Comparison of ENCODE assay signal across 14 cellular contexts in the genomic region with DNA sequence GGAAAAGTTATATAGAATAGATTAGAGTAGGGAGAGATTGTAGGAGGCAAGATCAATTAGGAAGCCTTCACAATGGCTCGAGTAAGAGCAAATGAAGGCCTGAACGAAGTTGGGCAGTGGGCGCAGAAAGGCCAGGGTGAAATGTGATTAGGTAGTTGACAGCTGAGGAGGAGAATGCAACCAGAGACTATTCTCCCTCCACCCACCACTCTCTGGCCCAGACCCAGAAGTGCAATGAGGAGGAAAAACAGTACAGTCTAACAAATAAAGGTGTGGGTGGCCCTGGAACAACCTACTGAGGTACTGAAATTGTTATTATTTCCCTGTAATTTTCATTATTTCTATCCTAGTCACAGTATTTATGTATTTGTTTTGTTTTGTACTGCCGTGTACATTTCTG.
"Had no signal": no experiment of that assay in that cellular context is flagged by ENCODE, and none has a peak within 500 bp of the region (broad histone marks: within the 10 kb centered on the region; RNA-seq: fewer than 3 reads in every experiment).

No MANE protein-coding gene starts in this region.

- H3K27ac ChIP-seq: esophagus squamous epithelium, heart left ventricle, left lung, VCaP had no signal

- ATAC-seq: activated CD4-positive, alpha-beta T cell treated with anti-CD3 and anti-CD28 coated beads for 36 hours; heart left ventricle; left lung had no signal

- H3K27me3 ChIP-seq: esophagus squamous epithelium, heart left ventricle, left lung had no signal

- DNase-seq: activated CD4-positive, alpha-beta memory T cell treated with anti-CD3 and anti-CD28 coated beads, Interleukin-2, amount 10 ng/mL, durations not matched to agents 7 days and 5 days; activated CD4-positive, alpha-beta T cell treated with anti-CD3 and anti-CD28 coated beads for 36 hours; activated gamma-delta T cell treated with Interleukin-2 at 50 U/mL for 16 hours; activated naive CD8-positive, alpha-beta T cell treated with anti-CD3 and anti-CD28 coated beads, Interleukin-2, amount 10 ng/mL, durations not matched to agents 7 days and 5 days; activated T-cell treated with anti-CD3 and anti-CD28 coated beads, Interleukin-2, amount 50 U/mL, for 48 hours; aorta; esophagus squamous epithelium; foreskin fibroblast; heart left ventricle; left lung; stimulated activated CD4-positive, alpha-beta T cell treated with anti-CD3 and anti-CD28 coated beads, Interleukin-15, amount 100 ng/mL, for 24 hours; stimulated activated CD4-positive, alpha-beta T cell treated with anti-CD3 and anti-CD28 coated beads, Interleukin-4, amount 100 ng/mL, for 24 hours; T1000 had no signal

- H3K4me1 ChIP-seq: esophagus squamous epithelium, heart left ventricle, left lung had no signal

- H3K36me3 ChIP-seq: esophagus squamous epithelium, heart left ventricle, left lung had no signal

- H3K4me3 ChIP-seq: esophagus squamous epithelium, heart left ventricle, left lung had no signal

- H3K9me3 ChIP-seq: esophagus squamous epithelium, left lung had no signal
